ENCODE assay signal across 8 cellular contexts in the genomic region with DNA sequence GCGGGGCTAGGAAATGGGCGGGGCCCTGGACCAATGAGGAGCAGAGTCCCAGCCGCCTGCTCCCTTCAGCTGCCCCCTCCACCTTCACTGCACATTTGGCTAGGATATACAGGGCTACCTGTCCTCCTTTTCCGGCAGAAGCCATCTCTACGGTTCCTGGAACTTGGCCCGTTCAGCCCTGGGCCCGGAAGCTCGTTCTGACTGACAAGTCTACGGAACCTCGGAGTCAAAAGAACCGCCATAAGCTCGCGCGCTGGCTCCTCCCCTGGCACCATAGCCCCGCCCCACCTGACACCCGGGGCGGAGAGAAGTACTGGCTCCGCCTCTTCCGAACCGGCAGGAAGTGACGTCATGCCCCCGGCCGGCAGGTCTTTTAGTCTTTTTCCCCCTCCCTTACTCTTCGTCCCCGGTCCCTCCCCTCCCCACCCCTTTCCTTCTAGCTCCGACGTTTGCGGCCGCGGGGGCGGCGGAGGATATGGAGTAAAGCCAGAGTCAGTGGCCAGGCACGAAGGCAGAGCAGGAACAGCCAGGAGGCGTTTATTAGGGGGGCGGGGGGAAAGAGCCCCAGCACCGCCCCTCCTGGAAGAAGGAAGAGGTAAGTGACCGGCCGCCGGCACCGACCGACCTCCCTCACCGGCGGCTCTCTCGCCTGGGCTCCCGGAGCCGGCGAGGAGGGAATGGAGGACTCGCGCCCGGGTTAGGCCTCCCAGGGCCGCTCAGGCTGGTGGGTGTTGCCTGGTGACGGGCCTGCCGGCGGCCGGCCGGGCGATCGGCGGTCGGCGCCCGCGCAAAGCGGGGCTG.
DNase-seq lines count a peak whose midpoint lies in the region; ATAC-seq and TF ChIP-seq lines count a peak whose summit lies in the region.

A gene (minus strand): TSS at position 278 of the 801 bp plus-strand sequence. CDS start 3 bp downstream, at position 275.
A gene with protein sequence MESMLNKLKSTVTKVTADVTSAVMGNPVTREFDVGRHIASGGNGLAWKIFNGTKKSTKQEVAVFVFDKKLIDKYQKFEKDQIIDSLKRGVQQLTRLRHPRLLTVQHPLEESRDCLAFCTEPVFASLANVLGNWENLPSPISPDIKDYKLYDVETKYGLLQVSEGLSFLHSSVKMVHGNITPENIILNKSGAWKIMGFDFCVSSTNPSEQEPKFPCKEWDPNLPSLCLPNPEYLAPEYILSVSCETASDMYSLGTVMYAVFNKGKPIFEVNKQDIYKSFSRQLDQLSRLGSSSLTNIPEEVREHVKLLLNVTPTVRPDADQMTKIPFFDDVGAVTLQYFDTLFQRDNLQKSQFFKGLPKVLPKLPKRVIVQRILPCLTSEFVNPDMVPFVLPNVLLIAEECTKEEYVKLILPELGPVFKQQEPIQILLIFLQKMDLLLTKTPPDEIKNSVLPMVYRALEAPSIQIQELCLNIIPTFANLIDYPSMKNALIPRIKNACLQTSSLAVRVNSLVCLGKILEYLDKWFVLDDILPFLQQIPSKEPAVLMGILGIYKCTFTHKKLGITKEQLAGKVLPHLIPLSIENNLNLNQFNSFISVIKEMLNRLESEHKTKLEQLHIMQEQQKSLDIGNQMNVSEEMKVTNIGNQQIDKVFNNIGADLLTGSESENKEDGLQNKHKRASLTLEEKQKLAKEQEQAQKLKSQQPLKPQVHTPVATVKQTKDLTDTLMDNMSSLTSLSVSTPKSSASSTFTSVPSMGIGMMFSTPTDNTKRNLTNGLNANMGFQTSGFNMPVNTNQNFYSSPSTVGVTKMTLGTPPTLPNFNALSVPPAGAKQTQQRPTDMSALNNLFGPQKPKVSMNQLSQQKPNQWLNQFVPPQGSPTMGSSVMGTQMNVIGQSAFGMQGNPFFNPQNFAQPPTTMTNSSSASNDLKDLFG (plus strand): TSS at position 376 of the 801 bp plus-strand sequence. CDS start 15,794 bp downstream, outside the sequence.

- H3K4me3 ChIP-seq in OCI-LY3 (ENCODE audit: low read length), result peak within 1 kb of the TSS; percentile 93

- no peaks in the 10 kb centered on the region for H4K20me1 ChIP-seq in OCI-LY3 (ENCODE audit: insufficient read depth, low read length)

- H3K9ac ChIP-seq in OCI-LY3 (ENCODE audit: low read length), result peak within 1 kb of the TSS; percentile 83

- peaks cover 43% of the 10 kb centered on the region for H3K79me2 ChIP-seq in OCI-LY3 (ENCODE audit: low read length)

- peak within 1 kb of the TSS; percentile 64 for H3K27ac ChIP-seq in OCI-LY3 (ENCODE audit: low read length)

- no peaks in the 10 kb centered on the region for H3K36me3 ChIP-seq in OCI-LY3 (replicated peaks; ENCODE audit: low read depth, low read length)

- DNase-seq in DMS 273 treated with DMSO at 0.1 percent for 48 hours (lab: John Stamatoyannopoulos, UW) (peak; percentile 64), HuH-7.5 (ENCODE audit: low spot score) (peak; percentile 89), activated T-cell treated with anti-CD3 and anti-CD28 coated beads for 4 hours (peak; percentile 93), epidermal melanocyte (ENCODE audit: insufficient read length, low spot score) (peak; percentile 73), middle frontal gyrus (ENCODE audit: extremely low spot score, low spot score) (peak; percentile 93)
- DNase-seq in stimulated activated CD8-positive, alpha-beta memory T cell treated with anti-CD3 and anti-CD28 coated beads, Interleukin-2, amount 100 ng/mL, for 1 hour (ENCODE audit: low read depth in 2 of 2), result peak; percentile 87 to 91

- H3K4me2 ChIP-seq in OCI-LY3 (ENCODE audit: low read length), result peak within 1 kb of the TSS; percentile 88

- H3K9me3 ChIP-seq in OCI-LY3 (ENCODE audit: insufficient read depth, low read length), result no peaks in the 10 kb centered on the region

- H3K27me3 ChIP-seq in OCI-LY3 (ENCODE audit: low read depth, low read length), result no peaks in the 10 kb centered on the region

- ATAC-seq in GM21528 (IDR thresholded peaks at IDR 0.05; ENCODE audit: low FRiP score, unreplicated experiment), result peak; percentile 98

- TF ChIP-seq CTCF in OCI-LY3 (IDR thresholded peaks at IDR 0.05; ENCODE audit: low read depth, low read length), result no peak

- peak within 1 kb of the TSS; percentile 92 for H2AFZ ChIP-seq in OCI-LY3 (ENCODE audit: low read depth, low read length)

- peaks cover 16% of the 10 kb centered on the region for H3K4me1 ChIP-seq in OCI-LY3 (ENCODE audit: low read length)

Comparison
In these comparisons a context has a peak if more than half of its experiments do, and no peak if none do; other contexts are left out.
1. Peak in every context shown above with its lines: DNase-seq, ATAC-seq, H3K4me3 ChIP-seq and H3K27ac ChIP-seq.